In the genomic region with DNA sequence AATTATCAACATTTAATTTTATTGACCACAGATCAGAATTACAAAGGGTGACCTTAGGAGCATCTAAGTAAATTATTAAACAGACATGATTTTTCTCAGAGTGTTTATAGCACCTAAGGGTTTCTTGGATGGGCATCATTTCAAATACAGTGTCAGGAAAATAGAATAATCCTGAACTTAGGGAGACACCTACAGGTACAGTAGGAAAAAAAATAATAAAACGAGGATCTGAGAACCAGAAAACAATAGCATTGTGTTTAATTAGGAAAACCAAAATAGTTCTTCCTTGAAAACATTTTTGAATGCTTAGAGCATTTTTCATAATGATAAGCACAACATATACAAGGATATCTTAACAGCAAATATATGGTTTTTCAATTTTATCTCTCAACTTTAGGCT, we compare ENCODE assay signal across 1 cellular context.
TF ChIP-seq lines count a peak whose summit lies in the region.

No MANE protein-coding gene starts in this region.

TF ChIP-seq in IMR-90, 13 proteins besides CTCF, POLR2A, EP300 and RAD21:
- TF ChIP-seq RFX5 (IDR thresholded peaks at IDR 0.05; ENCODE audit: low read depth, low read length) (no peak), MAZ (IDR thresholded peaks at IDR 0.05; ENCODE audit: borderline replicate concordance, low read depth, low read length) (no peak), BHLHE40 (IDR thresholded peaks at IDR 0.05; ENCODE audit: low read depth, low read length) (no peak), FOS (IDR thresholded peaks at IDR 0.05; ENCODE audit: low read depth, low read length) (no peak), CHD1 (IDR thresholded peaks at IDR 0.05; ENCODE audit: low read depth, low read length) (no peak), MAFK (IDR thresholded peaks at IDR 0.05; ENCODE audit: low read depth, low read length) (no peak)
- TF ChIP-seq, protein P1, sequence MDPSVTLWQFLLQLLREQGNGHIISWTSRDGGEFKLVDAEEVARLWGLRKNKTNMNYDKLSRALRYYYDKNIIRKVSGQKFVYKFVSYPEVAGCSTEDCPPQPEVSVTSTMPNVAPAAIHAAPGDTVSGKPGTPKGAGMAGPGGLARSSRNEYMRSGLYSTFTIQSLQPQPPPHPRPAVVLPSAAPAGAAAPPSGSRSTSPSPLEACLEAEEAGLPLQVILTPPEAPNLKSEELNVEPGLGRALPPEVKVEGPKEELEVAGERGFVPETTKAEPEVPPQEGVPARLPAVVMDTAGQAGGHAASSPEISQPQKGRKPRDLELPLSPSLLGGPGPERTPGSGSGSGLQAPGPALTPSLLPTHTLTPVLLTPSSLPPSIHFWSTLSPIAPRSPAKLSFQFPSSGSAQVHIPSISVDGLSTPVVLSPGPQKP (IDR thresholded peaks at IDR 0.05; ENCODE audit: borderline replicate concordance, low read depth, low read length), result no peak
- TF ChIP-seq, protein P2, sequence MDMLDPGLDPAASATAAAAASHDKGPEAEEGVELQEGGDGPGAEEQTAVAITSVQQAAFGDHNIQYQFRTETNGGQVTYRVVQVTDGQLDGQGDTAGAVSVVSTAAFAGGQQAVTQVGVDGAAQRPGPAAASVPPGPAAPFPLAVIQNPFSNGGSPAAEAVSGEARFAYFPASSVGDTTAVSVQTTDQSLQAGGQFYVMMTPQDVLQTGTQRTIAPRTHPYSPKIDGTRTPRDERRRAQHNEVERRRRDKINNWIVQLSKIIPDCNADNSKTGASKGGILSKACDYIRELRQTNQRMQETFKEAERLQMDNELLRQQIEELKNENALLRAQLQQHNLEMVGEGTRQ (IDR thresholded peaks at IDR 0.05; ENCODE audit: low read depth, low read length), result no peak
